ENCODE assay signal across 9 cellular contexts in genomic region chr1:1116701-1117468, GRCh38. TPM values are rescaled to one million over a fixed set of nuclear protein-coding genes. Genes with fewer than 3 reads are reported as not detected.
DNase-seq lines count a peak whose midpoint lies in the region; ATAC-seq, FAIRE-seq and TF ChIP-seq lines count a peak whose summit lies in the region.
"Had no signal": no experiment of that assay in that cellular context is flagged by ENCODE, and none has a peak within 500 bp of the region (broad histone marks: within the 10 kb centered on the region; RNA-seq: fewer than 3 reads in every experiment).

No MANE protein-coding gene starts in this region.

- TF ChIP-seq CTCF in OCI-LY3 (IDR thresholded peaks at IDR 0.05; ENCODE audit: low read depth, low read length), result no peak
- no peak for TF ChIP-seq CTCF in K562 (IDR thresholded peaks at IDR 0.05 in 2 of 3, conservative IDR thresholded peaks at IDR 0.05 in 1 of 3; ENCODE audit: insufficient read depth in 2 of 3, low read depth in 1 of 3, low read length in 3 of 3)
- TF ChIP-seq CTCF in right lobe of liver (IDR thresholded peaks at IDR 0.05), result no peak
- TF ChIP-seq CTCF in suprapubic skin (IDR thresholded peaks at IDR 0.05), result no peak

- peaks cover 5% of the 10 kb centered on the region for H3K4me1 ChIP-seq in OCI-LY3 (ENCODE audit: low read length)
- peaks cover 0 to 39% of the 10 kb centered on the region in 2 experiments; a peak in 3 of 5 replicates for H3K4me1 ChIP-seq in K562 (replicated peaks in 1 of 2; ENCODE audit: control insufficient read depth in 2 of 2, insufficient read depth in 2 of 2, low read length in 2 of 2)
- peaks cover 0 to 2% (median under 1%) of the 10 kb centered on the region in 4 donors for H3K4me1 ChIP-seq in right lobe of liver
- peaks cover 21% of the 10 kb centered on the region for H3K4me1 ChIP-seq in suprapubic skin

- H3K27me3 ChIP-seq in OCI-LY3 (ENCODE audit: low read depth, low read length) (peaks cover 9% of the 10 kb centered on the region), K562 (ENCODE audit: control insufficient read depth in 2 of 2, insufficient read depth in 2 of 2, low read length in 2 of 2) (peaks cover 25 to 39% of the 10 kb centered on the region in 2 experiments; a peak in 4 of 5 replicates), right lobe of liver (no peaks in the 10 kb centered on the region), suprapubic skin (peaks cover 15% of the 10 kb centered on the region)

- FAIRE-seq in GM12892 (lab: Jason Lieb, UNC) (peak; percentile 9), K562 (lab: Jason Lieb, UNC) (no peak)

- DNase-seq in GM12892 (ENCODE audit: insufficient read length) (no peak), K562 (ENCODE audit: extremely low read depth in 1 of 4, low spot score in 3 of 4) (peak in 1 of 4 experiments; percentile 38), right lobe of liver (peak in 2 of 3 donors; percentile 44 to 61), suprapubic skin (ENCODE audit: low spot score in 2 of 2) (peak in 1 of 2 donors; percentile 73), NCI-H524 treated with DMSO at 0.1 percent for 48 hours (lab: John Stamatoyannopoulos, UW) (no peak), SK-N-DZ (ENCODE audit: low spot score) (no peak)

- H3K4me2 ChIP-seq in OCI-LY3 (ENCODE audit: low read length) (peak overlapping the region; percentile 81), K562 (ENCODE audit: insufficient read depth, low read length) (peak overlapping the region; percentile 67)

- H3K9me1 ChIP-seq in K562 (ENCODE audit: control insufficient read depth, insufficient read depth, low read length), result no peaks in the 10 kb centered on the region

- H3K9me3 ChIP-seq in OCI-LY3 (ENCODE audit: insufficient read depth, low read length), result no peaks in the 10 kb centered on the region
- peaks cover 21% of the 10 kb centered on the region for H3K9me3 ChIP-seq in K562 (replicated peaks; ENCODE audit: control insufficient read depth, insufficient read depth, low read depth, low read length)
- no peaks in the 10 kb centered on the region for H3K9me3 ChIP-seq in right lobe of liver
- no peaks in the 10 kb centered on the region for H3K9me3 ChIP-seq in suprapubic skin

- intact Hi-C loops in K562 (cut with micrococcal nuclease) (loop anchor here (1.0 to 2.0 kb wide), 2 partner anchors 84 to 176 kb away; no protein-coding TSS in a partner anchor), right lobe of liver (cut with DNase I) (no loop called here)

- H3K4me3 ChIP-seq in OCI-LY3 (ENCODE audit: low read length), result peak overlapping the region; percentile 97
- H3K4me3 ChIP-seq in K562, result peak overlapping the region; percentile 96
- H3K4me3 ChIP-seq in right lobe of liver, result peak overlapping the region; percentile 51 to 95 (median 79)
- peak overlapping the region; percentile 92 for H3K4me3 ChIP-seq in suprapubic skin

- TF ChIP-seq EP300 in K562 (IDR thresholded peaks at IDR 0.05; ENCODE audit: low read length) (no peak), suprapubic skin (IDR thresholded peaks at IDR 0.05) (no peak)

- no peak for TF ChIP-seq POLR2A in GM12892 (IDR thresholded peaks at IDR 0.05; ENCODE audit: low read depth, low read length)
- no peak for TF ChIP-seq POLR2A in K562 (conservative IDR thresholded peaks at IDR 0.05)
- TF ChIP-seq POLR2A in right lobe of liver (IDR thresholded peaks at IDR 0.05), result no peak
- no peak for TF ChIP-seq POLR2A in suprapubic skin (IDR thresholded peaks at IDR 0.05)

- BruUV-seq in K562 (replicated peaks; lab: Mats Ljungman, UMichigan), result no TSS peak

- POLR2A ChIA-PET in K562 (lab: Yijun Ruan, JAX), result interaction anchor here (0.6 kb wide), 2 partner anchors 116 to 146 kb away, joined by 3 read pairs; partner anchors contain the start of gene B3GALT6

- no peak overlapping the region for H3K9ac ChIP-seq in OCI-LY3 (ENCODE audit: low read length)
- peak overlapping the region; percentile 39 to 89; a peak in 3 of 4 replicates for H3K9ac ChIP-seq in K562 (ENCODE audit: insufficient read depth in 1 of 2, low read depth in 2 of 2, low read length in 2 of 2)

- H4K20me1 ChIP-seq in OCI-LY3 (ENCODE audit: insufficient read depth, low read length) (no peaks in the 10 kb centered on the region), K562 (replicated peaks; ENCODE audit: control insufficient read depth, insufficient read depth, low read length) (peaks cover 3% of the 10 kb centered on the region; the same call in 1 of the 2 replicates)

- H3K79me2 ChIP-seq in OCI-LY3 (ENCODE audit: low read length) (peaks cover 26% of the 10 kb centered on the region), K562 (ENCODE audit: control insufficient read depth, insufficient read depth, low read length) (peaks cover 33% of the 10 kb centered on the region)

- in situ Hi-C loops in K562 (cut with MboI), result no loop called here

- CTCF ChIA-PET in K562 (lab: Yijun Ruan, JAX; ENCODE audit: low intra/inter-chr PET ratio), result no interaction called here

- no peak for TF ChIP-seq RAD21 in K562 (CRISPR knock-in tag; conservative IDR thresholded peaks at IDR 0.05 in 1 of 2, IDR thresholded peaks at IDR 0.05 in 1 of 2)

- no peak for ATAC-seq in K562
- no peak for ATAC-seq in right lobe of liver
- no peak for ATAC-seq in HG03159 (IDR thresholded peaks at IDR 0.05; ENCODE audit: unreplicated experiment)

- peaks cover 13% of the 10 kb centered on the region for H3K36me3 ChIP-seq in OCI-LY3 (replicated peaks; ENCODE audit: low read depth, low read length)
- peaks cover 18% of the 10 kb centered on the region for H3K36me3 ChIP-seq in K562 (ENCODE audit: control insufficient read depth, insufficient read depth, low read length)
- H3K36me3 ChIP-seq in right lobe of liver, result no peaks in the 10 kb centered on the region
- no peaks in the 10 kb centered on the region for H3K36me3 ChIP-seq in suprapubic skin

- 6% methylated on average over 47 of the region's 47 CpGs for WGBS in K562 (ENCODE audit: insufficient coverage, low coverage, missing lambda C conversion rate)
- 46% methylated on average over 9 of the region's 47 CpGs for WGBS in right lobe of liver (ENCODE audit: insufficient coverage, low coverage, low lambda C conversion rate, missing lambda C conversion rate)
- WGBS in suprapubic skin, result 7% methylated on average over 7 of the region's 47 CpGs

- H3K27ac ChIP-seq in OCI-LY3 (ENCODE audit: low read length) (no peak overlapping the region), K562 (ENCODE audit: extremely low read depth, low read depth, low read length) (no peak overlapping the region), right lobe of liver (no peak overlapping the region), suprapubic skin (no peak overlapping the region)

- H2AFZ ChIP-seq in OCI-LY3 (ENCODE audit: low read depth, low read length) (no peak overlapping the region), K562 (ENCODE audit: low read depth, low read length) (peak overlapping the region; percentile 76)

RNA-seq across cellular contexts. Expression of gene C1orf159, which starts 1.0 kb away (rescaled TPM):
- polyA plus RNA-seq in GM12892 (2012; ENCODE audit: missing spikeins), result 2.9 TPM
- 35.9 and 114 TPM in 2 replicates for total RNA-seq in K562 (2011; cell fraction: chromatin; rRNA removed; ENCODE audit: low replicate concordance)
- 121 and 123 TPM in 2 replicates for total RNA-seq in K562 (2011; cell fraction: nucleolus; rRNA removed)
- total RNA-seq in K562 (2011; cell fraction: nucleoplasm; rRNA removed), result 60.4 and 67.1 TPM in 2 replicates
- total RNA-seq in K562 (2014; rRNA removed) (34.0 and 50.2 TPM in 2 replicates), K562 (2014; rRNA removed; fragmentation: Illumina TruSeq; extraction: Trizol) (1.0 and 1.4 TPM in 2 replicates), K562 (2015; rRNA removed; fragmentation: Illumina TruSeq; extraction: Trizol) (10.6 and 12.2 TPM in 2 replicates), K562 (2021) (42.3 and 46.4 TPM in 2 replicates), right lobe of liver (1 to 10 TPM; 4.0 to 7.7 (median 6.4) TPM), suprapubic skin (10 to 100 TPM; 12.8 to 48.4 (median 19.7) TPM)
- polyA plus RNA-seq in K562 (2011; rRNA removed) (13.2 and 23.8 TPM in 2 replicates), K562 (2014; fragmentation: Illumina TruSeq; extraction: Trizol) (6.3 and 17.8 TPM in 2 replicates), K562 (2014; fragmentation: Nextera tagmentation; extraction: Ambion mirVana) (under 1 TPM; 0.28 to 0.60 TPM), K562 (2014; rRNA removed) (52.8 and 54.9 TPM in 2 replicates)
- 21.2 and 54.5 TPM in 2 replicates for polyA plus RNA-seq in K562 (2011; cell fraction: cytosol; rRNA removed)
- polyA plus RNA-seq in K562 (2011; cell fraction: nucleus; rRNA removed), result 125 and 192 TPM in 2 replicates
- polyA plus RNA-seq in K562 (2012), result 23.9 and 32.3 TPM in 2 replicates
- polyA minus RNA-seq in K562 (2011; rRNA and poly(A)+ RNA removed), result 3.2 and 3.9 TPM in 2 replicates
- polyA minus RNA-seq in K562 (2011; cell fraction: cytosol; rRNA and poly(A)+ RNA removed), result 12.4 and 13.6 TPM in 2 replicates
- 34.3 and 38.5 TPM in 2 replicates for polyA minus RNA-seq in K562 (2011; cell fraction: nucleus; rRNA and poly(A)+ RNA removed)
- 25.1 and 29.9 TPM in 2 replicates for polyA plus RNA-seq in SK-N-DZ (2014; cell fraction: cytosol; rRNA removed)
- polyA plus RNA-seq in SK-N-DZ (2014; cell fraction: nucleus; rRNA removed), result 68.9 and 148 TPM in 2 replicates

RNA-seq across cellular contexts. Expression of gene RNF223, which starts 42.8 kb away (rescaled TPM):
- 0.21 TPM for polyA plus RNA-seq in GM12892 (2012; ENCODE audit: missing spikeins)
- 0.35 TPM in 1 of 2 replicates, not detected in the other for total RNA-seq in K562 (2011; cell fraction: chromatin; rRNA removed; ENCODE audit: low replicate concordance)
- 0.17 TPM in 1 of 2 replicates, not detected in the other for total RNA-seq in K562 (2011; cell fraction: nucleolus; rRNA removed)
- total RNA-seq in K562 (2011; cell fraction: nucleoplasm; rRNA removed), result not detected in 2 replicates
- total RNA-seq in K562 (2014; rRNA removed) (0.32 TPM in 1 of 2 replicates, not detected in the other), K562 (2014; rRNA removed; fragmentation: Illumina TruSeq; extraction: Trizol) (not detected in 2 replicates), K562 (2015; rRNA removed; fragmentation: Illumina TruSeq; extraction: Trizol) (not detected in 2 replicates), K562 (2021) (not detected in 2 replicates), right lobe of liver (not detected), suprapubic skin (1 to 10 TPM; 1.8 to 4.9 (median 4.8) TPM)
- polyA plus RNA-seq in K562 (2011; rRNA removed) (0.04 TPM in 2 replicates), K562 (2014; fragmentation: Illumina TruSeq; extraction: Trizol) (not detected in 2 replicates), K562 (2014; fragmentation: Nextera tagmentation; extraction: Ambion mirVana) (not detected), K562 (2014; rRNA removed) (not detected in 2 replicates)
- polyA plus RNA-seq in K562 (2011; cell fraction: cytosol; rRNA removed), result 0.04 and 0.06 TPM in 2 replicates
- 0.06 and 0.07 TPM in 2 replicates for polyA plus RNA-seq in K562 (2011; cell fraction: nucleus; rRNA removed)
- 0.04 and 0.11 TPM in 2 replicates for polyA plus RNA-seq in K562 (2012)
- not detected in 2 replicates for polyA minus RNA-seq in K562 (2011; rRNA and poly(A)+ RNA removed)
- not detected in 2 replicates for polyA minus RNA-seq in K562 (2011; cell fraction: cytosol; rRNA and poly(A)+ RNA removed)
- 0.13 and 0.22 TPM in 2 replicates for polyA minus RNA-seq in K562 (2011; cell fraction: nucleus; rRNA and poly(A)+ RNA removed)
- not detected in 2 replicates for polyA plus RNA-seq in SK-N-DZ (2014; cell fraction: cytosol; rRNA removed)
- polyA plus RNA-seq in SK-N-DZ (2014; cell fraction: nucleus; rRNA removed), result not detected in 2 replicates
- total RNA-seq: activated CD8-positive, alpha-beta memory T cell treated with anti-CD3 and anti-CD28 coated beads for 36 hours had no signal

RNA-seq across cellular contexts. Expression of gene TTLL10, which starts 56.8 kb away (rescaled TPM):
- polyA plus RNA-seq in GM12892 (2012; ENCODE audit: missing spikeins), result not detected
- 0.21 TPM in 1 of 2 replicates, not detected in the other for total RNA-seq in K562 (2011; cell fraction: chromatin; rRNA removed; ENCODE audit: low replicate concordance)
- 0.17 TPM in 1 of 2 replicates, not detected in the other for total RNA-seq in K562 (2011; cell fraction: nucleolus; rRNA removed)
- total RNA-seq in K562 (2011; cell fraction: nucleoplasm; rRNA removed), result not detected in 2 replicates
- total RNA-seq in K562 (2014; rRNA removed), result not detected in 2 replicates
- not detected in 2 replicates for total RNA-seq in K562 (2014; rRNA removed; fragmentation: Illumina TruSeq; extraction: Trizol)
- total RNA-seq in K562 (2015; rRNA removed; fragmentation: Illumina TruSeq; extraction: Trizol), result not detected in 2 replicates
- total RNA-seq in K562 (2021), result not detected in 2 replicates
- polyA plus RNA-seq in K562 (2011; rRNA removed), result not detected in 2 replicates
- 0.06 TPM in 1 of 2 replicates, not detected in the other for polyA plus RNA-seq in K562 (2011; cell fraction: cytosol; rRNA removed)
- polyA plus RNA-seq in K562 (2011; cell fraction: nucleus; rRNA removed), result 0.07 and 0.38 TPM in 2 replicates
- 0.10 TPM in 1 of 2 replicates, not detected in the other for polyA plus RNA-seq in K562 (2012)
- polyA plus RNA-seq in K562 (2014; fragmentation: Illumina TruSeq; extraction: Trizol), result not detected in 2 replicates
- polyA plus RNA-seq in K562 (2014; fragmentation: Nextera tagmentation; extraction: Ambion mirVana), result not detected
- polyA plus RNA-seq in K562 (2014; rRNA removed), result not detected in 2 replicates
- polyA minus RNA-seq in K562 (2011; rRNA and poly(A)+ RNA removed), result not detected in 2 replicates
- not detected in 2 replicates for polyA minus RNA-seq in K562 (2011; cell fraction: cytosol; rRNA and poly(A)+ RNA removed)
- polyA minus RNA-seq in K562 (2011; cell fraction: nucleus; rRNA and poly(A)+ RNA removed), result 0.13 TPM in 1 of 2 replicates, not detected in the other
- total RNA-seq in right lobe of liver, result not detected
- total RNA-seq in suprapubic skin, result not detected
- polyA plus RNA-seq in SK-N-DZ (2014; cell fraction: cytosol; rRNA removed), result not detected in 2 replicates
- not detected in 2 replicates for polyA plus RNA-seq in SK-N-DZ (2014; cell fraction: nucleus; rRNA removed)
- total RNA-seq: activated CD8-positive, alpha-beta memory T cell treated with anti-CD3 and anti-CD28 coated beads for 36 hours had no signal

Comparison
In these comparisons a context has a peak if more than half of its experiments do, and no peak if none do; other contexts are left out.
1. DNase-seq: peak in right lobe of liver (2 of 3); none in GM12892 (single experiment), NCI-H524 treated with DMSO at 0.1 percent for 48 hours (single experiment) and SK-N-DZ (single experiment).
2. Peak in every context shown above with its lines, with median percentiles within 50 percentile points of each other: H3K4me3 ChIP-seq.